Comparison of ENCODE assay signal across 19 cellular contexts in the genomic region with DNA sequence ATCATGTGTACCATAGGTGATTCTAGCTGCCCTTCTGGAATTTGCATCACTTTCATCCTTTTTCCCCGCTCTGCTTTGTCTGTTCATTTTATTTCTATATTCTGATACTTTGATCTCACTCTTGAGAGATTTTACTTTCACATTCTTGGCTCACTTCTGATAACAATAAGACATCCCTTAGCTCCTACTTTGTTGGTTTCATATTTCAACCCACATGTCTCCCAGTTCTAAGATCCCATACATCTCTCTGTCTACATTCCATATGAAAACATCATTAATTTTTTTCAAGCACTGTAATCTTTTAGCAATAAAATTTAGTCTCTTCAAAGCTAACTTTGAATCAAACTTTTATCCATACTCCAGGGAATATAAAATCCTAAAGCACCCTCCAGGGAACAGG.
DNase-seq lines count a peak whose midpoint lies in the region; ATAC-seq, FAIRE-seq and TF ChIP-seq lines count a peak whose summit lies in the region.
"Had no signal": no experiment of that assay in that cellular context is flagged by ENCODE, and none has a peak within 500 bp of the region (broad histone marks: within the 10 kb centered on the region; RNA-seq: fewer than 3 reads in every experiment).

No MANE protein-coding gene starts in this region.

- no peaks in the 10 kb centered on the region for H3K79me1 ChIP-seq in H9 (ENCODE audit: insufficient read depth, low read depth, low read length, poor library complexity, severe bottlenecking)

- H3K36me3 Mint-ChIP-seq in astrocyte (ENCODE audit: low read depth, unreplicated experiment) (peaks cover 11% of the 10 kb centered on the region), H9 (ENCODE audit: insufficient read depth in 1 of 3, low read depth in 3 of 3) (no peaks in the 10 kb centered on the region)

- DNase-seq in HepG2 (ENCODE audit: low spot score) (no peak), right lobe of liver (no peak), astrocyte (ENCODE audit: low read depth) (peak; percentile 46), iris pigment epithelial cell (ENCODE audit: low read depth) (peak; percentile 79), H9 (no peak), NCI-H2227 treated with DMSO at 0.1 percent for 48 hours (lab: John Stamatoyannopoulos, UW) (no peak), H54 (ENCODE audit: insufficient read length, low spot score) (no peak)
- DNase-seq: C1 segment of cervical spinal cord, DMS 273 treated with DMSO at 0.1 percent for 48 hours, KBM-7, MV-4-11, NCI-H1436, NCI-H2029 treated with DMSO at 0.1 percent for 48 hours, NCI-H524 treated with DMSO at 0.1 percent for 48 hours, Right ventricle myocardium superior had no signal

- no peak for FAIRE-seq in HepG2 (lab: Jason Lieb, UNC)
- no peak for FAIRE-seq in astrocyte (lab: Jason Lieb, UNC)
- no peak for FAIRE-seq in H54 (lab: Jason Lieb, UNC)
- FAIRE-seq: RCC 7860 had no signal

- H3K23me2 ChIP-seq in H9 (ENCODE audit: insufficient read length, low read depth, low read length, poor library complexity, severe bottlenecking) = no peaks in the 10 kb centered on the region

- POLR2A ChIA-PET in HepG2 (lab: Yijun Ruan, JAX) = interaction anchor here (1.2 to 1.4 kb wide), 2 partner anchors 10 to 713 kb away, joined by 3 to 4 read pairs; a partner anchor contains a TSS

- H2BK5ac ChIP-seq in H9 (ENCODE audit: insufficient read length, low read length) = no peak overlapping the region

- H3K9me3 Mint-ChIP-seq in astrocyte (ENCODE audit: unreplicated experiment) (no peaks in the 10 kb centered on the region), H9 (no peaks in the 10 kb centered on the region)

- H2BK15ac ChIP-seq in H9 (ENCODE audit: low read depth, low read length) = no peak overlapping the region

- H3K36me3 ChIP-seq in HepG2 (replicated peaks in 1 of 2; ENCODE audit: control insufficient read depth in 1 of 2, insufficient read depth in 2 of 2, low read length in 2 of 2) (no peaks in the 10 kb centered on the region), right lobe of liver (peaks cover 0 to 2% (median 0%) of the 10 kb centered on the region in 4 donors), astrocyte (ENCODE audit: insufficient read depth, low read length) (peaks cover 73% of the 10 kb centered on the region)
- H3K36me3 ChIP-seq: HAP-1 had no signal

- no peak overlapping the region for H3K56ac ChIP-seq in H9 (ENCODE audit: insufficient read length, low read depth, low read length)

- H2AFZ ChIP-seq in HepG2 (ENCODE audit: low read length) = no peak overlapping the region
- H2AFZ ChIP-seq in astrocyte (ENCODE audit: low read depth, low read length) = no peak overlapping the region
- H2AFZ ChIP-seq in H9 (ENCODE audit: low read length) = no peak overlapping the region

- H3K27ac ChIP-seq in HepG2 (ENCODE audit: extremely low read length, insufficient read depth, low read length) (peak overlapping the region; percentile 58), right lobe of liver (no peak overlapping the region), astrocyte (ENCODE audit: low read depth, low read length) (no peak overlapping the region), H9 (ENCODE audit: insufficient read length, low read depth, low read length) (no peak overlapping the region)
- H3K27ac ChIP-seq: SK-N-MC had no signal

- no peaks in the 10 kb centered on the region for H3K9me3 ChIP-seq in HepG2 (ENCODE audit: low read length)
- H3K9me3 ChIP-seq in right lobe of liver = no peaks in the 10 kb centered on the region
- H3K9me3 ChIP-seq in astrocyte (ENCODE audit: insufficient read depth, low read depth, low read length) = no peaks in the 10 kb centered on the region
- H3K9me3 ChIP-seq in H9 (ENCODE audit: control insufficient read depth, low read depth, low read length) = no peaks in the 10 kb centered on the region
- H3K9me3 ChIP-seq: HAP-1 had no signal

- no peak overlapping the region for H3K23ac ChIP-seq in H9 (ENCODE audit: insufficient read length, low read depth, low read length)

- H3K27ac Mint-ChIP-seq in astrocyte (ENCODE audit: unreplicated experiment) (peak overlapping the region; percentile 22), H9 (no peak overlapping the region; a peak in 1 of 7 replicates)

- H3K4me3 Mint-ChIP-seq in astrocyte (ENCODE audit: unreplicated experiment) (no peak overlapping the region), H9 (no peak overlapping the region)

- H4K91ac ChIP-seq in H9 (ENCODE audit: insufficient read length, low read depth, low read length) = no peak overlapping the region

- peak overlapping the region in 1 of 3 experiments; percentile 0; a peak in 1 of 6 replicates for H3K4me3 ChIP-seq in HepG2 (replicated peaks in 1 of 3; ENCODE audit: insufficient read depth in 1 of 3, low read depth in 2 of 3, low read length in 3 of 3)
- no peak overlapping the region for H3K4me3 ChIP-seq in right lobe of liver
- H3K4me3 ChIP-seq in astrocyte (ENCODE audit: insufficient read depth, low read depth, low read length) = no peak overlapping the region
- H3K4me3 ChIP-seq: HAP-1, SK-N-MC had no signal

- intact Hi-C loops in HepG2 (cut with micrococcal nuclease; ENCODE audit: unreplicated experiment) = no loop called here
- intact Hi-C loops in right lobe of liver (cut with DNase I) = no loop called here

- ATAC-seq in HepG2 (peak; percentile 42; the same call in 2 of the 3 replicates), right lobe of liver (no peak), GM18520 (IDR thresholded peaks at IDR 0.05; ENCODE audit: unreplicated experiment) (no peak)

- no peak for TF ChIP-seq POLR2A in HepG2 (IDR thresholded peaks at IDR 0.05; ENCODE audit: insufficient read depth in 1 of 2, low read depth in 2 of 2, low read length in 2 of 2)
- TF ChIP-seq POLR2A in right lobe of liver (IDR thresholded peaks at IDR 0.05) = no peak
- TF ChIP-seq POLR2A in H54 (IDR thresholded peaks at IDR 0.05; ENCODE audit: low read depth, low read length) = no peak

- no peak overlapping the region for H2BK20ac ChIP-seq in H9 (ENCODE audit: low read depth, low read length, poor library complexity, severe bottlenecking)

- H3K9ac ChIP-seq in HepG2 (ENCODE audit: insufficient read depth, low read depth, low read length) (no peak overlapping the region), astrocyte (ENCODE audit: low read length) (no peak overlapping the region), H9 (ENCODE audit: extremely low read depth, insufficient read length, low read length) (no peak overlapping the region)

- H3K14ac ChIP-seq in H9 (ENCODE audit: insufficient read depth, low read length) = no peak overlapping the region

- CTCF ChIA-PET in HepG2 (lab: Yijun Ruan, JAX; ENCODE audit: low intra/inter-chr PET ratio, low total read pairs) = no interaction called here

- H4K8ac ChIP-seq in H9 (replicated peaks; ENCODE audit: insufficient read length, low read depth, low read length) = no peak overlapping the region

- BruUV-seq in HepG2 (replicated peaks; lab: Mats Ljungman, UMichigan) = TSS peak; percentile 82

- no peak overlapping the region for H2BK120ac ChIP-seq in H9 (ENCODE audit: low read depth, low read length, poor library complexity, severe bottlenecking)

- no peak for TF ChIP-seq EP300 in HepG2 (IDR thresholded peaks at IDR 0.05; ENCODE audit: low read depth in 2 of 2, low read length in 2 of 2)
- TF ChIP-seq EP300 in HepG2 (CRISPR knock-in tag; IDR thresholded peaks at IDR 0.05; ENCODE audit: borderline replicate concordance) = no peak

- no peaks in the 10 kb centered on the region for H3K27me3 ChIP-seq in HepG2 (ENCODE audit: control insufficient read depth in 1 of 2, insufficient read depth in 2 of 2, low read length in 2 of 2)
- no peaks in the 10 kb centered on the region for H3K27me3 ChIP-seq in right lobe of liver
- H3K27me3 ChIP-seq in astrocyte (ENCODE audit: insufficient read depth, low read length) = no peaks in the 10 kb centered on the region
- no peaks in the 10 kb centered on the region for H3K27me3 ChIP-seq in H9 (ENCODE audit: insufficient read depth, low read length)

- no peak overlapping the region for H2AK5ac ChIP-seq in H9 (ENCODE audit: insufficient read length, low read length)

- H4K20me1 ChIP-seq in HepG2 (ENCODE audit: insufficient read depth, low read length) (no peaks in the 10 kb centered on the region), astrocyte (ENCODE audit: insufficient read depth, low read length) (no peaks in the 10 kb centered on the region), H9 (ENCODE audit: control insufficient read depth, insufficient read depth, insufficient read length) (no peaks in the 10 kb centered on the region)

- H3K4me1 ChIP-seq in HepG2 (ENCODE audit: insufficient read depth, low read length) (peaks cover 42% of the 10 kb centered on the region), right lobe of liver (no peaks in the 10 kb centered on the region), astrocyte (ENCODE audit: insufficient read depth, low read length) (no peaks in the 10 kb centered on the region), H9 (ENCODE audit: insufficient read depth, low read length) (no peaks in the 10 kb centered on the region)

- in situ Hi-C loops in HepG2 (cut with HindIII; ENCODE audit: extremely low pct_ligation_motif_present, low pct_unique_long_range_greater_than_20kb) = no loop called here

- WGBS in HepG2 (ENCODE audit: low lambda C conversion rate) = 98% methylated on average over 1 of the region's 1 CpG
- 83% methylated on average over 1 of the region's 1 CpG for WGBS in right lobe of liver (ENCODE audit: insufficient coverage, low coverage, low lambda C conversion rate, missing lambda C conversion rate)
- WGBS in H9 (ENCODE audit: extremely low coverage, insufficient read length, low lambda C conversion rate) = no CpG with 5 or more reads among the region's 1 CpG

- no peak overlapping the region for H2BK12ac ChIP-seq in H9 (ENCODE audit: insufficient read length, low read depth, low read length)

- TF ChIP-seq RAD21 in HepG2 (CRISPR knock-in tag; IDR thresholded peaks at IDR 0.05) = no peak

- H3K4ac ChIP-seq in H9 (ENCODE audit: low read depth, low read length) = no peak overlapping the region

- H3K79me2 ChIP-seq in HepG2 (ENCODE audit: insufficient read depth, low read length) = no peaks in the 10 kb centered on the region
- no peaks in the 10 kb centered on the region for H3K79me2 ChIP-seq in astrocyte (ENCODE audit: insufficient read depth, low read length)
- no peaks in the 10 kb centered on the region for H3K79me2 ChIP-seq in H9 (ENCODE audit: insufficient read depth, low read length)

- H3K4me1 Mint-ChIP-seq in astrocyte (ENCODE audit: low read depth, unreplicated experiment) (peaks cover 9% of the 10 kb centered on the region), H9 (no peaks in the 10 kb centered on the region; a peak in 1 of 4 replicates)

- no peak overlapping the region for H3T11ph ChIP-seq in H9 (ENCODE audit: low read length)

- H3K4me2 ChIP-seq in HepG2 (ENCODE audit: low read depth, low read length) (peak overlapping the region; percentile 60), astrocyte (ENCODE audit: low read length) (no peak overlapping the region), H9 (ENCODE audit: insufficient read depth, insufficient read length, low read length) (no peak overlapping the region)

- H3K27me3 Mint-ChIP-seq in astrocyte (ENCODE audit: low read depth, unreplicated experiment) (no peaks in the 10 kb centered on the region), H9 (ENCODE audit: low read depth) (no peaks in the 10 kb centered on the region)

- no peak overlapping the region for H3K18ac ChIP-seq in H9 (ENCODE audit: insufficient read length, low read depth, low read length)

- no peak overlapping the region for H4K5ac ChIP-seq in H9 (ENCODE audit: insufficient read length, low read depth, low read length)

- TF ChIP-seq CTCF in HepG2 (CRISPR knock-in tag; IDR thresholded peaks at IDR 0.05) (no peak), right lobe of liver (IDR thresholded peaks at IDR 0.05) (no peak), astrocyte (IDR thresholded peaks at IDR 0.05; ENCODE audit: insufficient read depth, low read depth, low read length) (no peak), H9 (conservative IDR thresholded peaks at IDR 0.05) (no peak)

Comparison
In these comparisons a context has a peak if more than half of its experiments do, and no peak if none do; other contexts are left out.
1. DNase-seq: peak in astrocyte (single experiment) and iris pigment epithelial cell (single experiment); none in HepG2 (single experiment), right lobe of liver (0 of 3), H9 (single experiment), NCI-H2227 treated with DMSO at 0.1 percent for 48 hours (single experiment) and H54 (single experiment).